Comparison of ENCODE assay signal across 1 cellular context in genomic region chr14:103259801-103260628, GRCh38.
TF ChIP-seq lines count a peak whose summit lies in the region.

No MANE protein-coding gene starts in this region.

TF ChIP-seq in HepG2, 621 proteins besides CTCF, POLR2A, EP300 and RAD21 (continued from another document and continues in another):
- no peak for TF ChIP-seq STAG1 (CRISPR knock-in tag; IDR thresholded peaks at IDR 0.05)
- TF ChIP-seq XRCC5 (optimal IDR thresholded peaks at IDR 0.05; ENCODE audit: low read length) = no peak
- peak; percentile 24 for TF ChIP-seq ASH2L (IDR thresholded peaks at IDR 0.05; ENCODE audit: insufficient read length, low read depth, low read length)
- 0 out of 2 replicates have a peak, but pooled peaks have one; percentile 2 for TF ChIP-seq FOXP4 (CRISPR knock-in tag; IDR thresholded peaks at IDR 0.05)
- no peak for TF ChIP-seq GZF1 (CRISPR knock-in tag; IDR thresholded peaks at IDR 0.05)
- no peak for TF ChIP-seq RXRB (CRISPR knock-in tag; IDR thresholded peaks at IDR 0.05; ENCODE audit: borderline replicate concordance)
- TF ChIP-seq SP1 (IDR thresholded peaks at IDR 0.05) = no peak
- TF ChIP-seq SP1 (CRISPR knock-in tag; IDR thresholded peaks at IDR 0.05) = no peak
- TF ChIP-seq ZNF121 (CRISPR knock-in tag; IDR thresholded peaks at IDR 0.05) = peak; percentile 36; the same call in 1 of the 2 replicates
- TF ChIP-seq SUZ12 (IDR thresholded peaks at IDR 0.05; ENCODE audit: low read depth, low read length) = no peak
- TF ChIP-seq ZBTB49 (CRISPR knock-in tag; IDR thresholded peaks at IDR 0.05; ENCODE audit: borderline replicate concordance) = no peak
- TF ChIP-seq ZNF646 (CRISPR knock-in tag; IDR thresholded peaks at IDR 0.05) = no peak
- no peak for TF ChIP-seq ZNF7 (CRISPR knock-in tag; IDR thresholded peaks at IDR 0.05)
- TF ChIP-seq ZSCAN30 (CRISPR knock-in tag; IDR thresholded peaks at IDR 0.05) = no peak
- TF ChIP-seq ZNF564 (CRISPR knock-in tag; IDR thresholded peaks at IDR 0.05) = no peak
- no peak for TF ChIP-seq FOXM1 (CRISPR knock-in tag; IDR thresholded peaks at IDR 0.05)
- TF ChIP-seq PRPF4 (IDR thresholded peaks at IDR 0.05; ENCODE audit: low read depth, low read length, poor library complexity, severe bottlenecking) = no peak
- peak; percentile 36; the same call in 1 of the 2 replicates for TF ChIP-seq TFDP1 (CRISPR knock-in tag; IDR thresholded peaks at IDR 0.05; ENCODE audit: borderline replicate concordance)
- no peak for TF ChIP-seq ZFP41 (CRISPR knock-in tag; IDR thresholded peaks at IDR 0.05; ENCODE audit: borderline replicate concordance)
- no peak for TF ChIP-seq BCL6 (CRISPR knock-in tag; IDR thresholded peaks at IDR 0.05)
- no peak; the same call in 1 of the 2 replicates for TF ChIP-seq SAP130 (CRISPR knock-in tag; IDR thresholded peaks at IDR 0.05; ENCODE audit: low read depth)
- no peak for TF ChIP-seq DMAP1 (CRISPR knock-in tag; IDR thresholded peaks at IDR 0.05)
- no peak for TF ChIP-seq NONO (IDR thresholded peaks at IDR 0.05)
- TF ChIP-seq NONO (CRISPR knock-in tag; conservative IDR thresholded peaks at IDR 0.05) = 0 out of 2 replicates have a peak, but pooled peaks have one; percentile 23
- no peak for TF ChIP-seq RBAK (CRISPR knock-in tag; IDR thresholded peaks at IDR 0.05)
- no peak for TF ChIP-seq CEBPB (IDR thresholded peaks at IDR 0.05; ENCODE audit: borderline replicate concordance, low read depth, low read length)
- no peak for TF ChIP-seq TCF7L2 (IDR thresholded peaks at IDR 0.05; ENCODE audit: low read depth, low read length)
- no peak for TF ChIP-seq MEF2D (CRISPR knock-in tag; IDR thresholded peaks at IDR 0.05)
- TF ChIP-seq CBX2 (IDR thresholded peaks at IDR 0.05; ENCODE audit: low read depth, low read length) = no peak
- TF ChIP-seq CBX2 (CRISPR knock-in tag; IDR thresholded peaks at IDR 0.05; ENCODE audit: low read depth) = no peak
- TF ChIP-seq JUN (CRISPR knock-in tag; IDR thresholded peaks at IDR 0.05) = no peak
- no peak for TF ChIP-seq ARNTL (CRISPR knock-in tag; IDR thresholded peaks at IDR 0.05)
- TF ChIP-seq ATF3 (CRISPR knock-in tag; IDR thresholded peaks at IDR 0.05) = no peak
- TF ChIP-seq ZNF275 (CRISPR knock-in tag; IDR thresholded peaks at IDR 0.05; ENCODE audit: borderline replicate concordance) = no peak
- no peak for TF ChIP-seq FIP1L1 (IDR thresholded peaks at IDR 0.05; ENCODE audit: borderline replicate concordance, insufficient read depth, low read depth, low read length)
- no peak for TF ChIP-seq TEF (CRISPR knock-in tag; IDR thresholded peaks at IDR 0.05)
- no peak for TF ChIP-seq CCAR2 (optimal IDR thresholded peaks at IDR 0.05; ENCODE audit: low read depth, low read length)
- TF ChIP-seq SALL1 (CRISPR knock-in tag; IDR thresholded peaks at IDR 0.05) = 0 out of 2 replicates have a peak, but pooled peaks have one; percentile 9
- TF ChIP-seq ZNF362 (CRISPR knock-in tag; IDR thresholded peaks at IDR 0.05; ENCODE audit: borderline replicate concordance) = no peak
- no peak for TF ChIP-seq ESRRA (CRISPR knock-in tag; IDR thresholded peaks at IDR 0.05; ENCODE audit: low read depth)
- TF ChIP-seq ZNF724P (CRISPR knock-in tag; IDR thresholded peaks at IDR 0.05; ENCODE audit: borderline replicate concordance) = no peak
- no peak for TF ChIP-seq ZNF609 (CRISPR knock-in tag; IDR thresholded peaks at IDR 0.05; ENCODE audit: borderline replicate concordance)
- TF ChIP-seq XBP1 (CRISPR knock-in tag; IDR thresholded peaks at IDR 0.05) = no peak
- no peak for TF ChIP-seq HDAC2 (CRISPR knock-in tag; IDR thresholded peaks at IDR 0.05)
- TF ChIP-seq RFXAP (CRISPR knock-in tag; IDR thresholded peaks at IDR 0.05; ENCODE audit: borderline replicate concordance) = no peak
- TF ChIP-seq YEATS4 (CRISPR knock-in tag; IDR thresholded peaks at IDR 0.05; ENCODE audit: borderline replicate concordance) = no peak
